In the genomic region with DNA sequence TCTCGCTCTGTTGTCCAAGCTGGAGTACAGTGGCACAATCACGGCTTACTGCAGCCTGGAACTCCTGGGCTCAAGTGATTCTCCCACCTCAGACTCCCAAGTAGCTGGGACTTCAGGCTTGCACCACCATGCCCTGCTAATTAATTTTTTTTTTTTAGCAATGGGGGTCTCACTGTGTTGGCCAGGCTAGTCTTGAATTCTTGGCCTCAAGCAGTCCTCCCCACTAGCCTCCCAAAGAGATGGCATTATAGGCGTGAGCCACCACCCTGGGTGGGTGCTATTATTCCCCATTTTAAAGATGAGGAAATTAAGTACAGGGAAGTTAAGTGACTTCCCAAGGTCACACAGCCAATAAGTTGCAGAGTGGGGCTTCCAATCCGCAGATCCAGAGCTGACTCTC, we compare ENCODE assay signal across 11 cellular contexts. TPM values are rescaled to one million over a fixed set of nuclear protein-coding genes. Genes with fewer than 3 reads are reported as not detected.
DNase-seq lines count a peak whose midpoint lies in the region; ATAC-seq and TF ChIP-seq lines count a peak whose summit lies in the region.
"Had no signal": no experiment of that assay in that cellular context is flagged by ENCODE, and none has a peak within 500 bp of the region (broad histone marks: within the 10 kb centered on the region; RNA-seq: fewer than 3 reads in every experiment).

No MANE protein-coding gene starts in this region.

- POLR2A ChIA-PET in activated CD4-positive, alpha-beta memory T cell treated with anti-CD3 and anti-CD28 coated beads, Interleukin-2, amount 10 ng/mL, durations not matched to agents 7 days and 5 days (lab: Charles Lee) = interaction anchor here (0.8 to 5.1 kb wide), 8 partner anchors 8 to 484 kb away, joined by 4 to 104 read pairs (median 16); partner anchors contain the start of genes TMEM267 and ZNF131

- H3K4me1 Mint-ChIP-seq in activated CD4-positive, alpha-beta memory T cell treated with anti-CD3 and anti-CD28 coated beads, Interleukin-2, amount 10 ng/mL, durations not matched to agents 7 days and 5 days = peaks cover 43% of the 10 kb centered on the region

- H3K9me3 ChIP-seq in heart left ventricle = no peaks in the 10 kb centered on the region
- no peaks in the 10 kb centered on the region for H3K9me3 ChIP-seq in right lobe of liver
- no peaks in the 10 kb centered on the region for H3K9me3 ChIP-seq in esophagus squamous epithelium

- H3K36me3 ChIP-seq in heart left ventricle (peaks cover 0 to 15% (median 8%) of the 10 kb centered on the region in 9 donors), right lobe of liver (peaks cover 0 to 9% (median 2%) of the 10 kb centered on the region in 4 donors), esophagus squamous epithelium (peaks cover 0 to 9% (median 0%) of the 10 kb centered on the region in 3 donors)

- peak overlapping the region in 8 of 12 donors; percentile 71 to 89 (median 84) for H3K4me3 ChIP-seq in heart left ventricle
- peak overlapping the region; percentile 78 to 86 (median 80) for H3K4me3 ChIP-seq in right lobe of liver
- H3K4me3 ChIP-seq in lower leg skin (ENCODE audit: low read depth, poor library complexity, severe bottlenecking) = no peak overlapping the region
- H3K4me3 ChIP-seq in esophagus squamous epithelium = no peak overlapping the region

- peak overlapping the region; percentile 84 for H3K27ac Mint-ChIP-seq in activated CD4-positive, alpha-beta memory T cell treated with anti-CD3 and anti-CD28 coated beads, Interleukin-2, amount 10 ng/mL, durations not matched to agents 7 days and 5 days

- no peaks in the 10 kb centered on the region for H3K27me3 Mint-ChIP-seq in activated CD4-positive, alpha-beta memory T cell treated with anti-CD3 and anti-CD28 coated beads, Interleukin-2, amount 10 ng/mL, durations not matched to agents 7 days and 5 days

- ATAC-seq in heart left ventricle = no peak
- no peak for ATAC-seq in left ventricle myocardium superior
- no peak for ATAC-seq in right lobe of liver

- peaks cover 38% of the 10 kb centered on the region for H3K36me3 Mint-ChIP-seq in activated CD4-positive, alpha-beta memory T cell treated with anti-CD3 and anti-CD28 coated beads, Interleukin-2, amount 10 ng/mL, durations not matched to agents 7 days and 5 days (ENCODE audit: low read depth)

- peaks cover 0 to 54% (median 30%) of the 10 kb centered on the region in 12 donors for H3K4me1 ChIP-seq in heart left ventricle
- H3K4me1 ChIP-seq in right lobe of liver = peaks cover 0 to 33% (median 4%) of the 10 kb centered on the region in 4 donors
- H3K4me1 ChIP-seq in esophagus squamous epithelium = peaks cover 0 to 35% (median 17%) of the 10 kb centered on the region in 3 donors

- CTCF ChIA-PET in activated CD4-positive, alpha-beta memory T cell treated with anti-CD3 and anti-CD28 coated beads, Interleukin-2, amount 10 ng/mL, durations not matched to agents 7 days and 5 days (lab: Charles Lee) = interaction anchor here (1.6 to 2.6 kb wide), 2 partner anchors 9 to 26 kb away, joined by 3 to 10 read pairs; no protein-coding TSS in a partner anchor

- peak overlapping the region; percentile 91 for H3K4me3 Mint-ChIP-seq in activated CD4-positive, alpha-beta memory T cell treated with anti-CD3 and anti-CD28 coated beads, Interleukin-2, amount 10 ng/mL, durations not matched to agents 7 days and 5 days

- H3K9me3 Mint-ChIP-seq in activated CD4-positive, alpha-beta memory T cell treated with anti-CD3 and anti-CD28 coated beads, Interleukin-2, amount 10 ng/mL, durations not matched to agents 7 days and 5 days = no peaks in the 10 kb centered on the region

- H3K27ac ChIP-seq in heart left ventricle = peak overlapping the region; percentile 94 to 98 (median 96)
- H3K27ac ChIP-seq in right lobe of liver = peak overlapping the region in 2 of 3 donors; percentile 89 to 93
- H3K27ac ChIP-seq in temporal lobe (ENCODE audit: low read depth, low read length) = peak overlapping the region; percentile 63
- no peak overlapping the region for H3K27ac ChIP-seq in esophagus squamous epithelium

- DNase-seq in heart left ventricle = no peak
- no peak for DNase-seq in left ventricle myocardium superior
- no peak for DNase-seq in activated CD4-positive, alpha-beta memory T cell treated with anti-CD3 and anti-CD28 coated beads, Interleukin-2, amount 10 ng/mL, durations not matched to agents 7 days and 5 days
- DNase-seq in right lobe of liver = no peak
- DNase-seq in lower leg skin (ENCODE audit: low spot score in 2 of 2) = no peak
- DNase-seq in esophagus squamous epithelium (lab: John Stamatoyannopoulos, UW) = no peak
- no peak for DNase-seq in activated gamma-delta T cell treated with Interleukin-2 at 50 U/mL for 16 hours
- DNase-seq: foreskin melanocyte, mammary epithelial cell had no signal

- TF ChIP-seq POLR2A in heart left ventricle (IDR thresholded peaks at IDR 0.05) = no peak
- no peak for TF ChIP-seq POLR2A in right lobe of liver (IDR thresholded peaks at IDR 0.05)
- no peak for TF ChIP-seq POLR2A in lower leg skin (IDR thresholded peaks at IDR 0.05)
- no peak for TF ChIP-seq POLR2A in esophagus squamous epithelium (IDR thresholded peaks at IDR 0.05)

- H3K27me3 ChIP-seq in heart left ventricle (no peaks in the 10 kb centered on the region), right lobe of liver (no peaks in the 10 kb centered on the region), esophagus squamous epithelium (no peaks in the 10 kb centered on the region)
- H3K27me3 ChIP-seq: cardiac muscle cell had no signal

- TF ChIP-seq CTCF in heart left ventricle (IDR thresholded peaks at IDR 0.05) = no peak
- no peak for TF ChIP-seq CTCF in right lobe of liver (IDR thresholded peaks at IDR 0.05)
- TF ChIP-seq CTCF in lower leg skin (IDR thresholded peaks at IDR 0.05) = no peak
- no peak for TF ChIP-seq CTCF in esophagus squamous epithelium (IDR thresholded peaks at IDR 0.05)

- WGBS in heart left ventricle, 4 donors = 70 to 82% (median 73%) methylated on average over 4 of the region's 4 CpGs
- 47% methylated on average over 3 of the region's 4 CpGs for WGBS in right lobe of liver (ENCODE audit: insufficient coverage, low coverage, low lambda C conversion rate, missing lambda C conversion rate)
- WGBS in lower leg skin, 2 donors = 96% methylated on average over 4 of the region's 4 CpGs
- 76 to 95% methylated on average over 4 of the region's 4 CpGs for WGBS in esophagus squamous epithelium, 2 donors

- intact Hi-C loops in heart left ventricle (cut with DNase I) (loop anchor here in 7 of 10 donors (5.0 kb wide), 1 partner anchor 47 kb away; the partner anchor contains the start of gene PAIP1 (in 7 of the 7)), left ventricle myocardium superior (cut with micrococcal nuclease) (no loop called here), right lobe of liver (cut with DNase I) (no loop called here), lower leg skin (cut with DNase I; ENCODE audit: low total_unique reads) (no loop called here), esophagus squamous epithelium (cut with DNase I) (no loop called here)

RNA-seq across cellular contexts. Expression of gene NNT, which starts 1.7 kb away (rescaled TPM):
- total RNA-seq in heart left ventricle (100 to 1,000 TPM; 206 to 631 (median 475) TPM), left ventricle myocardium superior (554 TPM), right lobe of liver (100 to 1,000 TPM in 4 of 6 experiments, 10 to 100 TPM in 2; 81.3 to 250 (median 188) TPM), temporal lobe (143 TPM), lower leg skin (10 to 100 TPM; 24.2 to 34.2 (median 27.7) TPM), esophagus squamous epithelium (10 to 100 TPM; 16.0 to 35.1 (median 29.1) TPM)
- polyA plus RNA-seq in heart left ventricle = 100 to 1,000 TPM in 1 of 2 donors, 10 to 100 TPM in 1; 53.8 to 119 TPM
- 100 to 1,000 TPM in 1 of 2 experiments, 10 to 100 TPM in 1; 96.4 to 110 TPM for total RNA-seq in activated CD4-positive, alpha-beta memory T cell treated with anti-CD3 and anti-CD28 coated beads, Interleukin-2, amount 10 ng/mL, durations not matched to agents 7 days and 5 days

RNA-seq across cellular contexts. Expression of gene PAIP1, which starts 47.8 kb away (rescaled TPM):
- total RNA-seq in heart left ventricle (100 to 1,000 TPM in 8 of 9 donors, 10 to 100 TPM in 1; 99.8 to 173 (median 140) TPM), left ventricle myocardium superior (124 TPM), right lobe of liver (10 to 100 TPM; 36.0 to 56.3 (median 49.3) TPM), temporal lobe (162 TPM), lower leg skin (10 to 100 TPM; 40.5 to 65.4 (median 50.5) TPM), esophagus squamous epithelium (10 to 100 TPM; 27.7 to 61.4 (median 51.3) TPM)
- polyA plus RNA-seq in heart left ventricle = 100 to 1,000 TPM in 1 of 2 donors, 10 to 100 TPM in 1; 84.7 to 112 TPM
- total RNA-seq in activated CD4-positive, alpha-beta memory T cell treated with anti-CD3 and anti-CD28 coated beads, Interleukin-2, amount 10 ng/mL, durations not matched to agents 7 days and 5 days = 10 to 100 TPM; 37.0 to 38.8 TPM

Comparison
In these comparisons a context has a peak if more than half of its experiments do, and no peak if none do; other contexts are left out.
1. intact Hi-C loops: an anchor here in heart left ventricle (5.0 kb wide); none called in left ventricle myocardium superior, right lobe of liver, lower leg skin and esophagus squamous epithelium.
2. H3K27ac ChIP-seq: peak in heart left ventricle (12 of 12), right lobe of liver (2 of 3) and temporal lobe (single experiment); none in esophagus squamous epithelium (0 of 4).
3. H3K4me3 ChIP-seq: peak in heart left ventricle (8 of 12) and right lobe of liver (3 of 3); none in lower leg skin (single experiment) and esophagus squamous epithelium (0 of 4).